ENCODE assay signal across 20 cellular contexts in the genomic region with DNA sequence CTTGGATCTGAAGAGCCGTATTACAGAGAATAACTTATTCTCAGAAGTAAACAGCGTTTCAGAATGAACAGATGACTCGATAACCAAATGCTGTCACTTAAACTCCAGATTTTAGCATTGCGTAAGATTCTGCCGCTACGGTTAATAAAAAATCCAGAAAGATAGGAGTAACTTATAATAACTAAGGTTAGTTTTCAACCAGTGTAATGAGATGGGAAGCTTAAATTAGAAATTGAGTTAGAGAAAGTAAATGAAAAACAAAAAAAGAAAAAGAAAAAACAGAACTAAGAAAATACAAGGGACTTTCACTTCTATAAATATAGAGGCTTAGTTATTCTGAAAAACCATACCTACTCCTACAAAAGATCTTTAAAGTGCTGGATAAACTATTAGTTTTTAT. TPM values are rescaled to one million over a fixed set of nuclear protein-coding genes. Genes with fewer than 3 reads are reported as not detected.
DNase-seq lines count a peak whose midpoint lies in the region; ATAC-seq lines count a peak whose summit lies in the region.
"Had no signal": no experiment of that assay in that cellular context is flagged by ENCODE, and none has a peak within 500 bp of the region (broad histone marks: within the 10 kb centered on the region; RNA-seq: fewer than 3 reads in every experiment).

No MANE protein-coding gene starts in this region.

- intact Hi-C loops in activated naive CD4-positive, alpha-beta T cell treated with anti-CD3 and anti-CD28 coated beads for 36 hours (cut with micrococcal nuclease), result no loop called here

- H3K79me2 ChIP-seq in trophoblast cell (ENCODE audit: control insufficient read depth, insufficient read depth, low read length, poor library complexity), result no peaks in the 10 kb centered on the region

- no peak overlapping the region for H4K91ac ChIP-seq in trophoblast cell (ENCODE audit: low read depth, low read length)

- peaks cover 16 to 17% of the 10 kb centered on the region in 2 donors for H3K27me3 Mint-ChIP-seq in stimulated activated naive B cell treated with anti-CD40 and anti-IgM and Interleukin-4, amounts not matched to agents 10 μg/mL and 1 μg/mL and 100 μg/mL, for 72 hours
- H3K27me3 Mint-ChIP-seq in activated naive CD4-positive, alpha-beta T cell treated with anti-CD3 and anti-CD28 coated beads for 36 hours (ENCODE audit: low read depth), result peaks cover 8% of the 10 kb centered on the region

- peaks cover 0 to 5% of the 10 kb centered on the region in 2 donors for H3K36me3 Mint-ChIP-seq in stimulated activated naive B cell treated with anti-CD40 and anti-IgM and Interleukin-4, amounts not matched to agents 10 μg/mL and 1 μg/mL and 100 μg/mL, for 72 hours
- H3K36me3 Mint-ChIP-seq in activated naive CD4-positive, alpha-beta T cell treated with anti-CD3 and anti-CD28 coated beads for 36 hours (ENCODE audit: low read depth), result no peaks in the 10 kb centered on the region
- H3K36me3 Mint-ChIP-seq: CD8-positive, alpha-beta memory T cell had no signal

- no peak overlapping the region for H2BK120ac ChIP-seq in trophoblast cell (ENCODE audit: insufficient read depth, low read length, poor library complexity)

- no peak overlapping the region for H3K9ac ChIP-seq in trophoblast cell (ENCODE audit: low read length)

- H3K4ac ChIP-seq in trophoblast cell (ENCODE audit: low read depth, low read length), result no peak overlapping the region

- H2BK12ac ChIP-seq in trophoblast cell (ENCODE audit: low read length), result no peak overlapping the region

- peak overlapping the region; percentile 85 for H3K27ac Mint-ChIP-seq in stimulated activated naive B cell treated with anti-CD40 and anti-IgM and Interleukin-4, amounts not matched to agents 10 μg/mL and 1 μg/mL and 100 μg/mL, for 72 hours
- H3K27ac Mint-ChIP-seq in activated naive CD4-positive, alpha-beta T cell treated with anti-CD3 and anti-CD28 coated beads for 36 hours, result no peak overlapping the region
- H3K27ac Mint-ChIP-seq: CD8-positive, alpha-beta memory T cell; HFFc6; T-helper 17 cell had no signal

- no CpG with 5 or more reads among the region's 6 CpGs for WGBS in trophoblast cell (ENCODE audit: extremely low coverage, insufficient coverage, insufficient read length)

- H3K23ac ChIP-seq in trophoblast cell (ENCODE audit: low read length), result no peak overlapping the region

- H4K8ac ChIP-seq in trophoblast cell (ENCODE audit: low read depth, low read length), result no peak overlapping the region

- no peak overlapping the region for H2AFZ ChIP-seq in trophoblast cell (ENCODE audit: insufficient read depth, low read length, poor library complexity)

- no peak overlapping the region for H2BK5ac ChIP-seq in trophoblast cell (ENCODE audit: low read depth, low read length, poor library complexity)

- peaks cover 11 to 30% of the 10 kb centered on the region in 2 donors for H3K4me1 Mint-ChIP-seq in stimulated activated naive B cell treated with anti-CD40 and anti-IgM and Interleukin-4, amounts not matched to agents 10 μg/mL and 1 μg/mL and 100 μg/mL, for 72 hours
- no peaks in the 10 kb centered on the region for H3K4me1 Mint-ChIP-seq in activated naive CD4-positive, alpha-beta T cell treated with anti-CD3 and anti-CD28 coated beads for 36 hours (ENCODE audit: low read depth)
- H3K4me1 Mint-ChIP-seq: CD8-positive, alpha-beta memory T cell; T-helper 17 cell had no signal

- H2AK5ac ChIP-seq in trophoblast cell (ENCODE audit: low read length), result no peak overlapping the region

- no peaks in the 10 kb centered on the region for H3K27me3 ChIP-seq in trophoblast cell (ENCODE audit: insufficient read depth, low read length)

- no peak overlapping the region for H3K27ac ChIP-seq in trophoblast cell (ENCODE audit: low read depth, low read length)
- H3K27ac ChIP-seq: 22Rv1, coronary artery, lower lobe of right lung, thoracic aorta had no signal

- H3K4me1 ChIP-seq in trophoblast cell (ENCODE audit: control insufficient read depth in 1 of 2, insufficient read depth in 2 of 2, low read length in 2 of 2), result no peaks in the 10 kb centered on the region
- H3K4me1 ChIP-seq: lower lobe of right lung had no signal

- CTCF ChIA-PET in activated naive CD4-positive, alpha-beta T cell treated with anti-CD3 and anti-CD28 coated beads for 36 hours (lab: Charles Lee), result no interaction called here

- H3K4me3 Mint-ChIP-seq in stimulated activated naive B cell treated with anti-CD40 and anti-IgM and Interleukin-4, amounts not matched to agents 10 μg/mL and 1 μg/mL and 100 μg/mL, for 72 hours, result peak overlapping the region; percentile 73 to 75
- no peak overlapping the region for H3K4me3 Mint-ChIP-seq in activated naive CD4-positive, alpha-beta T cell treated with anti-CD3 and anti-CD28 coated beads for 36 hours
- H3K4me3 Mint-ChIP-seq: activated T-cell treated with anti-CD3 and anti-CD28 coated beads, Interleukin-2, amount 50 U/mL, for 4 hours; CD8-positive, alpha-beta memory T cell; HFFc6; T-helper 17 cell had no signal

- no peaks in the 10 kb centered on the region for H3K79me1 ChIP-seq in trophoblast cell (ENCODE audit: low read length)

- no peak overlapping the region for H3K4me2 ChIP-seq in trophoblast cell (ENCODE audit: low read length)

- no peaks in the 10 kb centered on the region for H3K36me3 ChIP-seq in trophoblast cell (ENCODE audit: control insufficient read depth in 1 of 2, insufficient read depth in 2 of 2, low read length in 2 of 2)
- H3K36me3 ChIP-seq: lower lobe of right lung, thoracic aorta had no signal

- ATAC-seq in HG02642 (IDR thresholded peaks at IDR 0.05; ENCODE audit: poor library complexity, unreplicated experiment), result peak; percentile 53
- peak; percentile 62 for ATAC-seq in HG03457 (IDR thresholded peaks at IDR 0.05; ENCODE audit: unreplicated experiment)
- peak; percentile 45 to 55 for ATAC-seq in stimulated activated naive B cell treated with anti-CD40 and anti-IgM and Interleukin-4, amounts not matched to agents 10 μg/mL and 1 μg/mL and 100 μg/mL, for 72 hours (replicated peaks)
- ATAC-seq: activated T-cell treated with anti-CD3 and anti-CD28 coated beads, Interleukin-2, amount 50 U/mL, for 4 hours; lower lobe of right lung; T-helper 17 cell had no signal

- H3K14ac ChIP-seq in trophoblast cell (ENCODE audit: low read length), result no peak overlapping the region

- no peaks in the 10 kb centered on the region for H3K9me3 ChIP-seq in trophoblast cell (ENCODE audit: insufficient read depth, low read depth, low read length)
- H3K9me3 ChIP-seq: lower lobe of right lung, thoracic aorta had no signal

- no peak overlapping the region for H3K18ac ChIP-seq in trophoblast cell (ENCODE audit: low read length)

- DNase-seq in DMS 273 (lab: John Stamatoyannopoulos, UW; ENCODE audit: unreplicated experiment), result peak; percentile 20
- DNase-seq in DMS 273 treated with DMSO at 0.1 percent for 48 hours (lab: John Stamatoyannopoulos, UW), result no peak
- no peak for DNase-seq in stimulated activated naive B cell treated with anti-CD40 and anti-IgM and Interleukin-4, amounts not matched to agents 10 μg/mL and 1 μg/mL and 100 μg/mL, for 72 hours
- no peak for DNase-seq in pons (ENCODE audit: low spot score)
- no peak for DNase-seq in activated naive CD4-positive, alpha-beta T cell treated with anti-CD3 and anti-CD28 coated beads for 36 hours
- DNase-seq in trophoblast cell, result no peak
- DNase-seq: activated CD4-positive, alpha-beta T cell treated with anti-CD3 and anti-CD28 coated beads for 4 hours; activated T-cell treated with anti-CD3 and anti-CD28 coated beads, Interleukin-2, amount 50 U/mL, for 4 hours; amniotic stem cell; CD8-positive, alpha-beta memory T cell; HFFc6; lower lobe of right lung; NCI-H1105; NCI-H446 treated with DMSO at 0.1 percent for 48 hours; T-helper 17 cell had no signal

- no peak overlapping the region for H3K4me3 ChIP-seq in trophoblast cell (ENCODE audit: low read depth, low read length)
- H3K4me3 ChIP-seq: coronary artery, lower lobe of right lung, thoracic aorta had no signal

- peaks cover 2 to 4% of the 10 kb centered on the region in 2 donors for H3K9me3 Mint-ChIP-seq in stimulated activated naive B cell treated with anti-CD40 and anti-IgM and Interleukin-4, amounts not matched to agents 10 μg/mL and 1 μg/mL and 100 μg/mL, for 72 hours
- H3K9me3 Mint-ChIP-seq in activated naive CD4-positive, alpha-beta T cell treated with anti-CD3 and anti-CD28 coated beads for 36 hours, result peaks cover 3% of the 10 kb centered on the region
- H3K9me3 Mint-ChIP-seq: activated T-cell treated with anti-CD3 and anti-CD28 coated beads, Interleukin-2, amount 50 U/mL, for 4 hours; HFFc6 had no signal

- no peak overlapping the region for H4K12ac ChIP-seq in trophoblast cell (ENCODE audit: low read depth, low read length)

RNA-seq across cellular contexts. Expression of a gene that starts 13.1 kb away (rescaled TPM):
- total RNA-seq in activated naive CD4-positive, alpha-beta T cell treated with anti-CD3 and anti-CD28 coated beads for 36 hours, result under 1 TPM in 1 of 2 experiments, not detected in 1; 0.05 TPM
- 1.7 and 1.8 TPM in 2 replicates for polyA plus RNA-seq in trophoblast cell (2013)
- total RNA-seq: CD8-positive, alpha-beta memory T cell had no signal
- polyA plus RNA-seq: CD8-positive, alpha-beta memory T cell had no signal
